8 cellular contexts compared by ENCODE assay signal in the genomic region with DNA sequence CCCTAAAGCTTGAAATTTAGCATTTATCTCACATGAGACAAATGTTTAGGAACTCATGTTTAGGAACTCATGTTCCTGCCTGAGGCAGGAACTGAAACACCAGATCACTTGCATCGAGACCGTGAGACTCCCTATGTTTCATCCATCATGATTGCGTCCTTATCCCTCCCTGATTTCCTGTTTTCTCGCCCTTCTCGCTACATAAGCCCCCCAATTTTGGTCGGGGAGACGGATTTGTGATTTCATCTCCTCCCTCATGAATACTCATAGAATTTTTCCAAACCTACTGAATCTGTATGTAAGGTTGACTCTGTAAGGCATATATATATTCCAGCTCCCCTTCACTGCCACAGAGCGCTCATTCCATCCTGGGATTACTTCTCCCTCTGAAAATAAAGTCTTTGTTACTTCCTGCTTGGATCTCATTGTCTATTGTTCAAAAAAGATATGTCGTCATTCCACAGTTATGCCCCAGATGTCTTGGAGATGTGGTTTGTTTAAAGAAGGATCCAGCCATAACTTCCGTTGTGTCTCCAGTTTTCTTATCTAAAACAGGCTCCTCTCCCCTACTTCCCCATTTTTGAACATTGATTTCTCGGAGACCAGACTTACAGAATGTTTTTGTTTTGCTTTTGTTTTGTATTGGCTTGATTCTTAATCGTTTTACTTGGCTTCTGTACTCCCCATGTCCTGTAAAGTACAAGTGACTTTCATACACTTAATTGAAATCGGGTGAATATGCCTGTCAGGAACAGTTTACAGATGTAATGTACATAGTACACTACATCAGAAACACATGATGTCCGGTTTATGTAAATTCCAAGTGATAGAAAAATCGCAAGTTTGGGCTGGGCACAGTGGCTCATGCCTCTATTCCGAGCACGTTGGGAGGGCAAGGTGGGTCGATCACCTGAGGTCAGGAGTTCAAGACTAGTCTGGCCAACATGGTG.
DNase-seq lines count a peak whose midpoint lies in the region; ATAC-seq and TF ChIP-seq lines count a peak whose summit lies in the region.

No MANE protein-coding gene starts in this region.

- no peaks in the 10 kb centered on the region for H3K36me3 ChIP-seq in tibial nerve

- H3K27me3 ChIP-seq in AG04450 (ENCODE audit: control insufficient read depth, insufficient read depth, low read length) (no peaks in the 10 kb centered on the region), layer of hippocampus (ENCODE audit: control insufficient read depth, insufficient read depth, low read length) (no peaks in the 10 kb centered on the region), tibial nerve (peaks cover 0 to 49% of the 10 kb centered on the region in 2 donors)

- H3K4me1 ChIP-seq in tibial nerve = peaks cover 0 to 23% (median 4%) of the 10 kb centered on the region in 4 donors

- CTCF ChIA-PET in AG04450 (lab: Charles Lee) = interaction anchor here (0.6 to 1.5 kb wide), 3 partner anchors 8 to 160 kb away, joined by 3 to 4 read pairs (median 4); a partner anchor contains a TSS

- no peaks in the 10 kb centered on the region for H3K9me3 ChIP-seq in AG04450 (ENCODE audit: control insufficient read depth, insufficient read depth, low read length)
- H3K9me3 ChIP-seq in tibial nerve = no peaks in the 10 kb centered on the region

- H3K27ac ChIP-seq in AG04450 (ENCODE audit: low read depth, low read length) = peak overlapping the region; percentile 99
- H3K27ac ChIP-seq in layer of hippocampus (ENCODE audit: low read depth, low read length) = peak overlapping the region; percentile 84
- peak overlapping the region; percentile 43 to 97 (median 92) for H3K27ac ChIP-seq in tibial nerve

- TF ChIP-seq POLR2A in tibial nerve (IDR thresholded peaks at IDR 0.05) = peak in 1 of 2 donors; percentile 31

- ATAC-seq in GM19324 (IDR thresholded peaks at IDR 0.05; ENCODE audit: low FRiP score, unreplicated experiment) = peak; percentile 15
- no peak for ATAC-seq in GM19452 (IDR thresholded peaks at IDR 0.05; ENCODE audit: unreplicated experiment)

- 3 to 4% methylated on average over 18 of the region's 18 CpGs for WGBS in tibial nerve, 2 donors

- POLR2A ChIA-PET in AG04450 (lab: Yijun Ruan, JAX) = interaction anchor here (0.7 to 4.4 kb wide), 10 partner anchors 9 to 174 kb away, joined by 3 to 85 read pairs (median 6); a partner anchor contains a TSS

- H3K4me3 ChIP-seq in AG04450 (ENCODE audit: low read depth, low read length) (peak overlapping the region; percentile 95), cardiac fibroblast (replicated peaks in 1 of 2; ENCODE audit: low read depth in 2 of 2, low read length in 2 of 2) (peak overlapping the region; percentile 82 to 96), tibial nerve (peak overlapping the region; percentile 50 to 72 (median 66))

- peak in 1 of 2 donors; percentile 63 for TF ChIP-seq EP300 in tibial nerve (IDR thresholded peaks at IDR 0.05)

- TF ChIP-seq CTCF in AG04450 (IDR thresholded peaks at IDR 0.05; ENCODE audit: low read depth, low read length) = no peak
- TF ChIP-seq CTCF in cardiac fibroblast (IDR thresholded peaks at IDR 0.05; ENCODE audit: low read depth, low read length) = no peak
- TF ChIP-seq CTCF in tibial nerve (IDR thresholded peaks at IDR 0.05) = no peak

- peak; percentile 73 for DNase-seq in AG04450 (ENCODE audit: low read depth, low spot score)
- DNase-seq in NCI-H524 (lab: John Stamatoyannopoulos, UW) = peak; percentile 49 to 65
- peak; percentile 87 to 92 for DNase-seq in cardiac fibroblast (ENCODE audit: low read depth in 2 of 2)
- DNase-seq in tibial nerve (ENCODE audit: low spot score in 2 of 2) = no peak
- DNase-seq in NCI-H2196 (lab: John Stamatoyannopoulos, UW; ENCODE audit: unreplicated experiment) = no peak

Comparison
In these comparisons a context has a peak if more than half of its experiments do, and no peak if none do; other contexts are left out.
1. DNase-seq: peak in AG04450 (single experiment), NCI-H524 (2 of 2) and cardiac fibroblast (2 of 2); none in tibial nerve (0 of 2) and NCI-H2196 (single experiment).
2. Peak in every context shown above with its lines, with median percentiles within 50 percentile points of each other: H3K27ac ChIP-seq and H3K4me3 ChIP-seq.